Comparison of ENCODE assay signal across 1 cellular context in the genomic region with DNA sequence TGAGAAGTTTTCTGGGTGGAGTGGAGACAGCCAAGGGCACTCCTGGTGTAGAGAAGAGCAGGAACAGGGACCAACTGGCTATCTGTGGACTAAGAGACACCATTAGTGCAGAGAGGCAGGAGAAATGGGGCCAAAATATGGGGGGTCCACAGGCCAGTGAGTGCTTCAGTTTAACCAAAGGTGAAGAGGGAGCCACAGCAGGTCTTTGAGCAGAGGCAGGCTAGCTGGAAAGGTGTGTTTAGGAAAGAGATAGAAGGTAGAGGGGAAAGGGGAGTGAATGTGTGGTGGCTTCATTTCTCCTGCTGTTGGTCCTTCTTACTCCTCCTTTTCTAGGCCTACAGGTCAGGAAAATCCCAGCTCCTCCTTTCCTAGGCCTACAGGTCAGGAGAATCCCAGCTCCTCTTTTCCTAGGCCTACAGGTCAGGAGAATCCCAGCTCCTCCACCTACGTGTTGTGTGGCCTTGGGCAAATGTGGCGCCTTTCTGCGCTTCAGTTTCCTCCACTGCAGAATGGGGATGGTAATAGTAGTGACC.
TF ChIP-seq lines count a peak whose summit lies in the region.

No MANE protein-coding gene starts in this region.

TF ChIP-seq in GM12878, 131 proteins besides CTCF, POLR2A, EP300 and RAD21:
- TF ChIP-seq PAX8 (IDR thresholded peaks at IDR 0.05), result no peak
- no peak for TF ChIP-seq PAX5 (IDR thresholded peaks at IDR 0.05; ENCODE audit: borderline replicate concordance, low read depth, low read length)
